In genomic region chr12:75636607-75637006, GRCh38 we compare ENCODE assay signal across 14 cellular contexts.
"Had no signal": no experiment of that assay in that cellular context is flagged by ENCODE, and none has a peak within 500 bp of the region (broad histone marks: within the 10 kb centered on the region; RNA-seq: fewer than 3 reads in every experiment).

No MANE protein-coding gene starts in this region.

- H3K36me3 Mint-ChIP-seq: activated naive CD4-positive, alpha-beta T cell treated with anti-CD3 and anti-CD28 coated beads, Interleukin-2, amount 50 U/mL, for 72 hours; mesothelial cell of epicardium; stimulated activated memory B cell treated with anti-CD40 and anti-IgM and Interleukin-4, amounts not matched to agents 10 μg/mL and 1 μg/mL and 100 μg/mL, for 72 hours had no signal

- H3K36me3 ChIP-seq: WERI-Rb-1 had no signal

- H3K27ac Mint-ChIP-seq: endodermal cell; stimulated activated memory B cell treated with anti-CD40 and anti-IgM and Interleukin-4, amounts not matched to agents 10 μg/mL and 1 μg/mL and 100 μg/mL, for 72 hours had no signal

- H3K27ac ChIP-seq: WERI-Rb-1 had no signal

- H3K9me3 Mint-ChIP-seq: activated naive CD4-positive, alpha-beta T cell treated with anti-CD3 and anti-CD28 coated beads, Interleukin-2, amount 50 U/mL, for 72 hours; endodermal cell; mesothelial cell of epicardium; stimulated activated memory B cell treated with anti-CD40 and anti-IgM and Interleukin-4, amounts not matched to agents 10 μg/mL and 1 μg/mL and 100 μg/mL, for 72 hours had no signal

- DNase-seq: activated CD4-positive, alpha-beta T cell treated with anti-CD3 and anti-CD28 coated beads for 36 hours; activated CD8-positive, alpha-beta memory T cell treated with anti-CD3 and anti-CD28 coated beads for 24 hours; activated effector memory CD4-positive, alpha-beta T cell treated with anti-CD3 and anti-CD28 coated beads, Interleukin-2, amount 50 U/mL, for 16 hours; amniotic stem cell; endodermal cell; hippocampal formation; posterior cingulate gyrus; small intestine; substantia nigra; WERI-Rb-1 had no signal

- FAIRE-seq: bronchial epithelial cell, small intestine had no signal

- H3K4me3 Mint-ChIP-seq: activated CD4-positive, alpha-beta T cell treated with anti-CD3 and anti-CD28 coated beads for 36 hours; endodermal cell; mesothelial cell of epicardium; stimulated activated memory B cell treated with anti-CD40 and anti-IgM and Interleukin-4, amounts not matched to agents 10 μg/mL and 1 μg/mL and 100 μg/mL, for 72 hours had no signal
